17 cellular contexts compared by ENCODE assay signal in genomic region chr12:79448816-79449215, GRCh38.
A peak's percentile ranks its signal among the peaks of the same experiment; 100 is the strongest.
DNase-seq lines count a peak whose midpoint lies in the region; ATAC-seq and TF ChIP-seq lines count a peak whose summit lies in the region.
"Had no signal": no experiment of that assay in that cellular context is flagged by ENCODE, and none has a peak within 500 bp of the region (broad histone marks: within the 10 kb centered on the region; RNA-seq: fewer than 3 reads in every experiment).

No MANE protein-coding gene starts in this region.

- H3K79me1 ChIP-seq in H9 (ENCODE audit: insufficient read depth, low read depth, low read length, poor library complexity, severe bottlenecking), result no peaks in the 10 kb centered on the region
- H3K79me1 ChIP-seq in trophoblast cell (ENCODE audit: low read length), result no peaks in the 10 kb centered on the region

- POLR2A ChIA-PET in activated CD4-positive, alpha-beta memory T cell treated with anti-CD3 and anti-CD28 coated beads for 36 hours (lab: Charles Lee), result no interaction called here

- no peak overlapping the region for H4K12ac ChIP-seq in trophoblast cell (ENCODE audit: low read depth, low read length)

- no CpG with 5 or more reads among the region's 11 CpGs for WGBS in H9 (ENCODE audit: extremely low coverage, insufficient read length, low lambda C conversion rate)
- WGBS in trophoblast cell (ENCODE audit: extremely low coverage, insufficient coverage, insufficient read length), result no CpG with 5 or more reads among the region's 11 CpGs

- no peak overlapping the region for H3K4me3 Mint-ChIP-seq in H9
- H3K4me3 Mint-ChIP-seq in chondrocyte (ENCODE audit: unreplicated experiment), result no peak overlapping the region
- H3K4me3 Mint-ChIP-seq in activated CD4-positive, alpha-beta memory T cell treated with anti-CD3 and anti-CD28 coated beads for 36 hours, result no peak overlapping the region
- H3K4me3 Mint-ChIP-seq: CD4-positive, alpha-beta memory T cell had no signal

- H3K9me3 ChIP-seq in H9 (ENCODE audit: control insufficient read depth, low read depth, low read length) (no peaks in the 10 kb centered on the region), trophoblast cell (ENCODE audit: insufficient read depth, low read depth, low read length) (no peaks in the 10 kb centered on the region)
- H3K9me3 ChIP-seq: A549, BE2C, HAP-1 had no signal

- H2AFZ ChIP-seq in H9 (ENCODE audit: low read length) (no peak overlapping the region), trophoblast cell (ENCODE audit: insufficient read depth, low read length, poor library complexity) (no peak overlapping the region)
- H2AFZ ChIP-seq: GM23248 had no signal

- H3K4me3 ChIP-seq in trophoblast cell (ENCODE audit: low read depth, low read length), result no peak overlapping the region
- H3K4me3 ChIP-seq: A549, GM23248, HAP-1, K562 had no signal

- H3K18ac ChIP-seq in H9 (ENCODE audit: insufficient read length, low read depth, low read length) (no peak overlapping the region), trophoblast cell (ENCODE audit: low read length) (no peak overlapping the region)

- H3K23ac ChIP-seq in H9 (ENCODE audit: insufficient read length, low read depth, low read length) (no peak overlapping the region), trophoblast cell (ENCODE audit: low read length) (no peak overlapping the region)

- no peak overlapping the region for H2BK12ac ChIP-seq in H9 (ENCODE audit: insufficient read length, low read depth, low read length)
- H2BK12ac ChIP-seq in trophoblast cell (ENCODE audit: low read length), result no peak overlapping the region

- H4K5ac ChIP-seq in H9 (ENCODE audit: insufficient read length, low read depth, low read length), result no peak overlapping the region

- no peak overlapping the region for H3K4me2 ChIP-seq in H9 (ENCODE audit: insufficient read depth, insufficient read length, low read length)
- no peak overlapping the region for H3K4me2 ChIP-seq in trophoblast cell (ENCODE audit: low read length)
- H3K4me2 ChIP-seq: A549 had no signal

- intact Hi-C loops in activated CD4-positive, alpha-beta memory T cell treated with anti-CD3 and anti-CD28 coated beads for 36 hours (cut with micrococcal nuclease), result no loop called here

- H3K27ac Mint-ChIP-seq in H9 (no peak overlapping the region), chondrocyte (ENCODE audit: unreplicated experiment) (no peak overlapping the region)
- no peak overlapping the region for H3K27ac Mint-ChIP-seq in activated CD4-positive, alpha-beta memory T cell treated with anti-CD3 and anti-CD28 coated beads for 36 hours
- H3K27ac Mint-ChIP-seq: CD4-positive, alpha-beta memory T cell had no signal

- CTCF ChIA-PET in activated CD4-positive, alpha-beta memory T cell treated with anti-CD3 and anti-CD28 coated beads for 36 hours (lab: Charles Lee), result no interaction called here

- H3K4me1 Mint-ChIP-seq in H9 (peaks cover 2 to 8% of the 10 kb centered on the region in 2 experiments), chondrocyte (ENCODE audit: low read depth) (peaks cover 31% of the 10 kb centered on the region)
- H3K4me1 Mint-ChIP-seq in activated CD4-positive, alpha-beta memory T cell treated with anti-CD3 and anti-CD28 coated beads for 36 hours (ENCODE audit: low read depth), result no peaks in the 10 kb centered on the region
- H3K4me1 Mint-ChIP-seq: CD4-positive, alpha-beta memory T cell had no signal

- no peaks in the 10 kb centered on the region for H3K27me3 Mint-ChIP-seq in H9 (ENCODE audit: low read depth)
- no peaks in the 10 kb centered on the region for H3K27me3 Mint-ChIP-seq in chondrocyte (ENCODE audit: low read depth)
- no peaks in the 10 kb centered on the region for H3K27me3 Mint-ChIP-seq in activated CD4-positive, alpha-beta memory T cell treated with anti-CD3 and anti-CD28 coated beads for 36 hours
- H3K27me3 Mint-ChIP-seq: CD4-positive, alpha-beta memory T cell had no signal

- H3K9me3 Mint-ChIP-seq in H9 (0 out of 5 replicates have a peak, but pooled peaks cover 0 to 2% of the 10 kb centered on the region in 2 experiments), chondrocyte (ENCODE audit: low read depth) (no peaks in the 10 kb centered on the region)
- H3K9me3 Mint-ChIP-seq in activated CD4-positive, alpha-beta memory T cell treated with anti-CD3 and anti-CD28 coated beads for 36 hours, result no peaks in the 10 kb centered on the region

- peaks cover 8 to 13% (median 11%) of the 10 kb centered on the region in 3 experiments; a peak in 6 of 7 replicates for H3K36me3 Mint-ChIP-seq in H9 (ENCODE audit: insufficient read depth in 1 of 3, low read depth in 3 of 3)
- no peaks in the 10 kb centered on the region for H3K36me3 Mint-ChIP-seq in chondrocyte (ENCODE audit: low read depth)
- H3K36me3 Mint-ChIP-seq in activated CD4-positive, alpha-beta memory T cell treated with anti-CD3 and anti-CD28 coated beads for 36 hours, result no peaks in the 10 kb centered on the region
- H3K36me3 Mint-ChIP-seq: CD4-positive, alpha-beta memory T cell had no signal

- no peak overlapping the region for H3K9ac ChIP-seq in H9 (ENCODE audit: extremely low read depth, insufficient read length, low read length)
- no peak overlapping the region for H3K9ac ChIP-seq in trophoblast cell (ENCODE audit: low read length)
- H3K9ac ChIP-seq: GM23248 had no signal

- ATAC-seq in GM21515 (IDR thresholded peaks at IDR 0.05; ENCODE audit: unreplicated experiment), result no peak
- ATAC-seq: A549, K562 had no signal

- no peaks in the 10 kb centered on the region for H3K36me3 ChIP-seq in trophoblast cell (ENCODE audit: control insufficient read depth in 1 of 2, insufficient read depth in 2 of 2, low read length in 2 of 2)
- H3K36me3 ChIP-seq: HAP-1 had no signal

- no peak overlapping the region for H2BK20ac ChIP-seq in H9 (ENCODE audit: low read depth, low read length, poor library complexity, severe bottlenecking)

- TF ChIP-seq CTCF in H9 (conservative IDR thresholded peaks at IDR 0.05) (peak; percentile 29; the same call in 1 of the 3 replicates), chondrocyte (IDR thresholded peaks at IDR 0.05) (no peak)

- H4K8ac ChIP-seq in H9 (replicated peaks; ENCODE audit: insufficient read length, low read depth, low read length) (no peak overlapping the region), trophoblast cell (ENCODE audit: low read depth, low read length) (no peak overlapping the region)

- H3K14ac ChIP-seq in H9 (ENCODE audit: insufficient read depth, low read length), result no peak overlapping the region
- no peak overlapping the region for H3K14ac ChIP-seq in trophoblast cell (ENCODE audit: low read length)

- H2AK5ac ChIP-seq in H9 (ENCODE audit: insufficient read length, low read length) (no peak overlapping the region), trophoblast cell (ENCODE audit: low read length) (no peak overlapping the region)

- no peak overlapping the region for H3K27ac ChIP-seq in H9 (ENCODE audit: insufficient read length, low read depth, low read length)
- H3K27ac ChIP-seq in trophoblast cell (ENCODE audit: low read depth, low read length), result no peak overlapping the region
- H3K27ac ChIP-seq: A549, C4-2B, GM23248, HL-60 had no signal

- no peak overlapping the region for H2BK120ac ChIP-seq in H9 (ENCODE audit: low read depth, low read length, poor library complexity, severe bottlenecking)
- H2BK120ac ChIP-seq in trophoblast cell (ENCODE audit: insufficient read depth, low read length, poor library complexity), result no peak overlapping the region

- H3K56ac ChIP-seq in H9 (ENCODE audit: insufficient read length, low read depth, low read length), result no peak overlapping the region

- DNase-seq in H9 (peak; percentile 39), chondrocyte (ENCODE audit: low spot score) (peak; percentile 78), trophoblast cell (peak; percentile 94 to 97)
- no peak for DNase-seq in stimulated activated CD4-positive, alpha-beta T cell treated with anti-CD3 and anti-CD28 coated beads, Interleukin-4, amount 100 ng/mL, for 1 hour
- no peak for DNase-seq in activated CD8-positive, alpha-beta memory T cell treated with anti-CD3 and anti-CD28 coated beads, Interleukin-2, amount 50 U/mL, for 4 hours
- no peak for DNase-seq in activated CD4-positive, alpha-beta memory T cell treated with anti-CD3 and anti-CD28 coated beads for 36 hours
- DNase-seq: BE2C; CD4-positive, alpha-beta memory T cell; DND-41; GF-D8; GM23248 had no signal

- H3K4ac ChIP-seq in H9 (ENCODE audit: low read depth, low read length) (no peak overlapping the region), trophoblast cell (ENCODE audit: low read depth, low read length) (no peak overlapping the region)

- H3K79me2 ChIP-seq in H9 (ENCODE audit: insufficient read depth, low read length), result no peaks in the 10 kb centered on the region
- no peaks in the 10 kb centered on the region for H3K79me2 ChIP-seq in trophoblast cell (ENCODE audit: control insufficient read depth, insufficient read depth, low read length, poor library complexity)

- H3K4me1 ChIP-seq in H9 (ENCODE audit: insufficient read depth, low read length) (peaks cover 5% of the 10 kb centered on the region; the same call in 1 of the 2 replicates), trophoblast cell (ENCODE audit: control insufficient read depth in 1 of 2, insufficient read depth in 2 of 2, low read length in 2 of 2) (peaks cover 7% of the 10 kb centered on the region in 2 experiments)

- H2BK5ac ChIP-seq in H9 (ENCODE audit: insufficient read length, low read length), result no peak overlapping the region
- no peak overlapping the region for H2BK5ac ChIP-seq in trophoblast cell (ENCODE audit: low read depth, low read length, poor library complexity)

- H3K27me3 ChIP-seq in H9 (ENCODE audit: insufficient read depth, low read length) (no peaks in the 10 kb centered on the region), trophoblast cell (ENCODE audit: insufficient read depth, low read length) (no peaks in the 10 kb centered on the region)
- H3K27me3 ChIP-seq: BE2C had no signal

- H4K91ac ChIP-seq in H9 (ENCODE audit: insufficient read length, low read depth, low read length), result no peak overlapping the region
- H4K91ac ChIP-seq in trophoblast cell (ENCODE audit: low read depth, low read length), result no peak overlapping the region

- no peaks in the 10 kb centered on the region for H3K23me2 ChIP-seq in H9 (ENCODE audit: insufficient read length, low read depth, low read length, poor library complexity, severe bottlenecking)

- no peak overlapping the region for H3T11ph ChIP-seq in H9 (ENCODE audit: low read length)

- H2BK15ac ChIP-seq in H9 (ENCODE audit: low read depth, low read length), result no peak overlapping the region

- no peaks in the 10 kb centered on the region for H4K20me1 ChIP-seq in H9 (ENCODE audit: control insufficient read depth, insufficient read depth, insufficient read length)

Comparison
In these comparisons a context has a peak if more than half of its experiments do, and no peak if none do; other contexts are left out.
1. DNase-seq: peak in H9 (single experiment), chondrocyte (single experiment) and trophoblast cell (2 of 2); none in stimulated activated CD4-positive, alpha-beta T cell treated with anti-CD3 and anti-CD28 coated beads, Interleukin-4, amount 100 ng/mL, for 1 hour (single experiment), activated CD8-positive, alpha-beta memory T cell treated with anti-CD3 and anti-CD28 coated beads, Interleukin-2, amount 50 U/mL, for 4 hours (single experiment) and activated CD4-positive, alpha-beta memory T cell treated with anti-CD3 and anti-CD28 coated beads for 36 hours (single experiment).